In the genomic region with DNA sequence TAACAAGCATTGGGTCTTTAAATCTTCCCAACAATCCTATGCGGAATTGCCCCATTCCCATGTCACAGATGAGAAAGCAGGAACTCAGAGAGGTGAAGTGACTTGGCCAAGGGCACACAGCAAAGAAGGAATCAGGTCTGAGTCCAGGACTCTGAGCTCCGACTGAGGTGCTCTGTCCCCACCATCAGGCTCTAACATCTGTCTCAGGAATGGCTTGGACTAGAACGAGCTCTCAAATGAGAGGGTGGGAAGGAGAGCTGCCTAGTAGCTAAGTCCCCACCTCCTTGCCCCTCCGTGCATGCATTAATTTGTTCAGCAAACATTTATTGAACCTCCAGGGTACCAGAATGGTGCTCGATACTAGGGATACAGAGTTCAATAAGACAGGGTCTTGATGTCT, we compare ENCODE assay signal across 12 cellular contexts. TPM values are rescaled to one million over a fixed set of nuclear protein-coding genes. Genes with fewer than 3 reads are reported as not detected.
DNase-seq lines count a peak whose midpoint lies in the region; ATAC-seq, FAIRE-seq and TF ChIP-seq lines count a peak whose summit lies in the region.
"Had no signal": no experiment of that assay in that cellular context is flagged by ENCODE, and none has a peak within 500 bp of the region (broad histone marks: within the 10 kb centered on the region; RNA-seq: fewer than 3 reads in every experiment).

No MANE protein-coding gene starts in this region.

- TF ChIP-seq POLR2A in heart left ventricle (IDR thresholded peaks at IDR 0.05) (no peak), HepG2 (IDR thresholded peaks at IDR 0.05; ENCODE audit: insufficient read depth in 1 of 2, low read depth in 2 of 2, low read length in 2 of 2) (no peak), prostate gland (IDR thresholded peaks at IDR 0.05) (no peak)

- no peak overlapping the region for H3K4me3 Mint-ChIP-seq in activated T-helper 2 cell treated with anti-CD3 and anti-CD28 coated beads, Interferon-gamma antibody, Interleukin-2, Interleukin-4, amounts not matched to agents 10 μg/mL and 5 μg/mL and 100 μg/mL, durations not matched to agents 14 hours and 24 hours and 36 hours (ENCODE audit: low read depth)
- H3K4me3 Mint-ChIP-seq in type B pancreatic cell = peak overlapping the region; percentile 67
- H3K4me3 Mint-ChIP-seq: nephron progenitor cell had no signal

- in situ Hi-C loops in HepG2 (cut with HindIII; ENCODE audit: extremely low pct_ligation_motif_present, low pct_unique_long_range_greater_than_20kb) = no loop called here

- peaks cover 18% of the 10 kb centered on the region for H3K4me1 Mint-ChIP-seq in activated T-helper 2 cell treated with anti-CD3 and anti-CD28 coated beads, Interferon-gamma antibody, Interleukin-2, Interleukin-4, amounts not matched to agents 10 μg/mL and 5 μg/mL and 100 μg/mL, durations not matched to agents 14 hours and 24 hours and 36 hours (ENCODE audit: low read depth)
- peaks cover 21% of the 10 kb centered on the region for H3K4me1 Mint-ChIP-seq in type B pancreatic cell (ENCODE audit: unreplicated experiment)

- TF ChIP-seq CTCF in heart left ventricle (IDR thresholded peaks at IDR 0.05) (no peak), HepG2 (CRISPR knock-in tag; IDR thresholded peaks at IDR 0.05) (no peak), type B pancreatic cell (conservative IDR thresholded peaks at IDR 0.05) (no peak), prostate gland (IDR thresholded peaks at IDR 0.05) (no peak)

- no peaks in the 10 kb centered on the region for H3K79me2 ChIP-seq in HepG2 (ENCODE audit: insufficient read depth, low read length)

- H3K36me3 ChIP-seq in heart left ventricle = no peaks in the 10 kb centered on the region
- no peaks in the 10 kb centered on the region for H3K36me3 ChIP-seq in HepG2 (replicated peaks in 1 of 2; ENCODE audit: control insufficient read depth in 1 of 2, insufficient read depth in 2 of 2, low read length in 2 of 2)
- no peaks in the 10 kb centered on the region for H3K36me3 ChIP-seq in prostate gland
- H3K36me3 ChIP-seq: BLaER1, gastroesophageal sphincter had no signal

- H3K9me3 ChIP-seq in heart left ventricle (no peaks in the 10 kb centered on the region), HepG2 (ENCODE audit: low read length) (no peaks in the 10 kb centered on the region), prostate gland (no peaks in the 10 kb centered on the region)
- H3K9me3 ChIP-seq: BLaER1, gastroesophageal sphincter had no signal

- BruUV-seq in HepG2 (replicated peaks; lab: Mats Ljungman, UMichigan) = TSS peak; percentile 94

- H3K4me3 ChIP-seq in heart left ventricle = no peak overlapping the region
- peak overlapping the region in 1 of 3 experiments; percentile 11; a peak in 1 of 6 replicates for H3K4me3 ChIP-seq in HepG2 (replicated peaks in 1 of 3; ENCODE audit: insufficient read depth in 1 of 3, low read depth in 2 of 3, low read length in 3 of 3)
- no peak overlapping the region for H3K4me3 ChIP-seq in prostate gland
- H3K4me3 ChIP-seq: BLaER1, gastroesophageal sphincter had no signal

- H3K27ac Mint-ChIP-seq in activated T-helper 2 cell treated with anti-CD3 and anti-CD28 coated beads, Interferon-gamma antibody, Interleukin-2, Interleukin-4, amounts not matched to agents 10 μg/mL and 5 μg/mL and 100 μg/mL, durations not matched to agents 14 hours and 24 hours and 36 hours = peak overlapping the region; percentile 91
- H3K27ac Mint-ChIP-seq in type B pancreatic cell = peak overlapping the region; percentile 99

- H2AFZ ChIP-seq in HepG2 (ENCODE audit: low read length) = no peak overlapping the region

- TF ChIP-seq EP300 in HepG2 (IDR thresholded peaks at IDR 0.05; ENCODE audit: low read depth in 2 of 2, low read length in 2 of 2) (no peak), HepG2 (CRISPR knock-in tag; IDR thresholded peaks at IDR 0.05; ENCODE audit: borderline replicate concordance) (no peak)

- H3K27me3 Mint-ChIP-seq in activated T-helper 2 cell treated with anti-CD3 and anti-CD28 coated beads, Interferon-gamma antibody, Interleukin-2, Interleukin-4, amounts not matched to agents 10 μg/mL and 5 μg/mL and 100 μg/mL, durations not matched to agents 14 hours and 24 hours and 36 hours (ENCODE audit: low read depth) = peaks cover under 1% of the 10 kb centered on the region
- H3K27me3 Mint-ChIP-seq in type B pancreatic cell = peaks cover 6% of the 10 kb centered on the region

- no peaks in the 10 kb centered on the region for H3K9me3 Mint-ChIP-seq in activated T-helper 2 cell treated with anti-CD3 and anti-CD28 coated beads, Interferon-gamma antibody, Interleukin-2, Interleukin-4, amounts not matched to agents 10 μg/mL and 5 μg/mL and 100 μg/mL, durations not matched to agents 14 hours and 24 hours and 36 hours
- peaks cover 4% of the 10 kb centered on the region for H3K9me3 Mint-ChIP-seq in type B pancreatic cell
- H3K9me3 Mint-ChIP-seq: nephron progenitor cell had no signal

- POLR2A ChIA-PET in HepG2 (lab: Yijun Ruan, JAX) = interaction anchor here (0.7 to 4.6 kb wide), 13 partner anchors 8 to 119 kb away, joined by 3 to 140 read pairs (median 11); a partner anchor contains a TSS

- H3K4me1 ChIP-seq in heart left ventricle (peaks cover 0 to 43% (median 27%) of the 10 kb centered on the region in 12 donors), HepG2 (ENCODE audit: insufficient read depth, low read length) (peaks cover 81% of the 10 kb centered on the region), prostate gland (replicated peaks) (peaks cover 19% of the 10 kb centered on the region)

- H3K27me3 ChIP-seq in heart left ventricle = no peaks in the 10 kb centered on the region
- H3K27me3 ChIP-seq in HepG2 (ENCODE audit: control insufficient read depth in 1 of 2, insufficient read depth in 2 of 2, low read length in 2 of 2) = no peaks in the 10 kb centered on the region
- H3K27me3 ChIP-seq in prostate gland (replicated peaks; ENCODE audit: insufficient read depth) = no peaks in the 10 kb centered on the region
- H3K27me3 ChIP-seq: BLaER1, gastroesophageal sphincter had no signal

- ATAC-seq in heart left ventricle = no peak
- ATAC-seq in Right ventricle myocardium inferior = no peak
- no peak for ATAC-seq in HepG2
- ATAC-seq in HG03378 (IDR thresholded peaks at IDR 0.05; ENCODE audit: unreplicated experiment) = no peak

- H4K20me1 ChIP-seq in HepG2 (ENCODE audit: insufficient read depth, low read length) = no peaks in the 10 kb centered on the region
- H4K20me1 ChIP-seq: BLaER1 had no signal

- H3K36me3 Mint-ChIP-seq in activated T-helper 2 cell treated with anti-CD3 and anti-CD28 coated beads, Interferon-gamma antibody, Interleukin-2, Interleukin-4, amounts not matched to agents 10 μg/mL and 5 μg/mL and 100 μg/mL, durations not matched to agents 14 hours and 24 hours and 36 hours (ENCODE audit: low read depth) = no peaks in the 10 kb centered on the region
- peaks cover 4% of the 10 kb centered on the region for H3K36me3 Mint-ChIP-seq in type B pancreatic cell

- H3K27ac ChIP-seq in heart left ventricle (peak overlapping the region in 7 of 12 donors; percentile 3 to 73 (median 43)), HepG2 (ENCODE audit: extremely low read length, insufficient read depth, low read length) (peak overlapping the region; percentile 82), prostate gland (peak overlapping the region in 1 of 2 donors; percentile 65)
- H3K27ac ChIP-seq: BLaER1 had no signal

- CTCF ChIA-PET in HepG2 (lab: Yijun Ruan, JAX; ENCODE audit: low intra/inter-chr PET ratio, low total read pairs) = no interaction called here

- peak overlapping the region; percentile 50 for H3K9ac ChIP-seq in HepG2 (ENCODE audit: insufficient read depth, low read depth, low read length)
- H3K9ac ChIP-seq: BLaER1 had no signal

- TF ChIP-seq RAD21 in HepG2 (CRISPR knock-in tag; IDR thresholded peaks at IDR 0.05) = 0 out of 2 replicates have a peak, but pooled peaks have one; percentile 17

- H3K4me2 ChIP-seq in HepG2 (ENCODE audit: low read depth, low read length) = peak overlapping the region; percentile 45
- H3K4me2 ChIP-seq: BLaER1 had no signal

- no peak for FAIRE-seq in HepG2 (lab: Jason Lieb, UNC)

- WGBS in heart left ventricle, 4 donors = 88 to 94% (median 90%) methylated on average over 4 to 5 of the region's 5 CpGs
- WGBS in HepG2 (ENCODE audit: low lambda C conversion rate) = 59% methylated on average over 5 of the region's 5 CpGs
- WGBS in prostate gland = 80% methylated on average over 5 of the region's 5 CpGs

- intact Hi-C loops in heart left ventricle (cut with DNase I) (no loop called here), Right ventricle myocardium inferior (cut with DNase I) (no loop called here), HepG2 (cut with micrococcal nuclease; ENCODE audit: unreplicated experiment) (loop anchor here (2.0 kb wide), 1 partner anchor 17 kb away; no protein-coding TSS in a partner anchor), prostate gland (cut with DNase I) (no loop called here)
- intact Hi-C loops in activated T-helper 2 cell treated with anti-CD3 and anti-CD28 coated beads, Interferon-gamma antibody, Interleukin-2, Interleukin-4, amounts not matched to agents 10 μg/mL and 5 μg/mL and 100 μg/mL, durations not matched to agents 14 hours and 24 hours and 36 hours (cut with micrococcal nuclease) = no loop called here

- no peak for DNase-seq in heart left ventricle
- DNase-seq in Right ventricle myocardium inferior (ENCODE audit: missing footprints) = no peak
- DNase-seq in activated T-helper 2 cell treated with anti-CD3 and anti-CD28 coated beads, Interferon-gamma antibody, Interleukin-2, Interleukin-4, amounts not matched to agents 10 μg/mL and 5 μg/mL and 100 μg/mL, durations not matched to agents 14 hours and 24 hours and 36 hours (ENCODE audit: low spot score) = no peak
- no peak for DNase-seq in HepG2 (ENCODE audit: low spot score)
- no peak for DNase-seq in type B pancreatic cell (ENCODE audit: extremely low spot score, unreplicated experiment)
- no peak for DNase-seq in NCI-H1436 treated with DMSO at 0.1 percent for 48 hours (lab: John Stamatoyannopoulos, UW)
- no peak for DNase-seq in prostate gland (ENCODE audit: low spot score)
- DNase-seq: NCI-H748 treated with DMSO at 0.1 percent for 48 hours, nephron progenitor cell had no signal

RNA-seq across cellular contexts. Expression of a gene that starts 26.7 kb away (rescaled TPM):
- 10 to 100 TPM in 1 of 9 donors, 1 to 10 TPM in 4, under 1 TPM in 3, not detected in 1; 0.20 to 21.6 (median 1.3) TPM for total RNA-seq in heart left ventricle
- polyA plus RNA-seq in heart left ventricle = 1 to 10 TPM in 1 of 2 donors, under 1 TPM in 1; 0.50 to 1.4 TPM
- total RNA-seq in Right ventricle myocardium inferior = 0.68 TPM
- not detected in 2 replicates for total RNA-seq in activated T-helper 2 cell treated with anti-CD3 and anti-CD28 coated beads, Interferon-gamma antibody, Interleukin-2, Interleukin-4, amounts not matched to agents 10 μg/mL and 5 μg/mL and 100 μg/mL, durations not matched to agents 14 hours and 24 hours and 36 hours
- total RNA-seq in HepG2 (2016; rRNA removed; fragmentation: Illumina TruSeq; extraction: Trizol) = 18.0 and 25.2 TPM in 2 replicates
- 13.3 and 13.8 TPM in 2 replicates for total RNA-seq in HepG2 (2016; cell fraction: cytosol; rRNA removed; fragmentation: Illumina TruSeq; extraction: Trizol; ENCODE audit: low read depth)
- total RNA-seq in HepG2 (2016; cell fraction: insoluble cytoplasmic fraction; rRNA removed; fragmentation: Illumina TruSeq; extraction: Trizol) = 14.4 and 28.1 TPM in 2 replicates
- 23.1 and 25.2 TPM in 2 replicates for total RNA-seq in HepG2 (2016; cell fraction: membrane; rRNA removed; fragmentation: Illumina TruSeq; extraction: Trizol)
- total RNA-seq in HepG2 (2016; cell fraction: nucleus; rRNA removed; fragmentation: Illumina TruSeq; extraction: Trizol) = 38.6 and 38.7 TPM in 2 replicates
- 50.5 and 50.7 TPM in 2 replicates for polyA plus RNA-seq in HepG2 (2011; rRNA removed)
- 19.0 and 24.0 TPM in 2 replicates for polyA plus RNA-seq in HepG2 (2011; cell fraction: cytosol; rRNA removed)
- polyA plus RNA-seq in HepG2 (2011; cell fraction: nucleus; rRNA removed) = 331 and 391 TPM in 2 replicates
- polyA plus RNA-seq in HepG2 (2012) = 15.7 and 38.4 TPM in 2 replicates
- 15.1 and 15.9 TPM in 2 replicates for polyA plus RNA-seq in HepG2 (2016; cell fraction: cytosol; fragmentation: Illumina TruSeq; extraction: Trizol; ENCODE audit: low read depth)
- polyA plus RNA-seq in HepG2 (2016; cell fraction: insoluble cytoplasmic fraction; fragmentation: Illumina TruSeq; extraction: Trizol; ENCODE audit: low read depth) = 17.3 and 21.5 TPM in 2 replicates
- 23.7 and 24.5 TPM in 2 replicates for polyA plus RNA-seq in HepG2 (2016; cell fraction: membrane; fragmentation: Illumina TruSeq; extraction: Trizol; ENCODE audit: low read depth)
- polyA plus RNA-seq in HepG2 (2016; cell fraction: nucleus; fragmentation: Illumina TruSeq; extraction: Trizol; ENCODE audit: insufficient read depth, low read depth) = 84.3 and 87.4 TPM in 2 replicates
- polyA minus RNA-seq in HepG2 (2011; rRNA and poly(A)+ RNA removed; ENCODE audit: low replicate concordance) = 73.4 and 78.1 TPM in 2 replicates
- 10.9 and 17.8 TPM in 2 replicates for polyA minus RNA-seq in HepG2 (2011; cell fraction: cytosol; rRNA and poly(A)+ RNA removed)
- 61.9 and 63.1 TPM in 2 replicates for polyA minus RNA-seq in HepG2 (2011; cell fraction: nucleus; rRNA and poly(A)+ RNA removed)
- total RNA-seq in type B pancreatic cell (ENCODE audit: low replicate concordance) = 10.6 and 13.3 TPM in 2 replicates
- total RNA-seq in prostate gland = 10 to 100 TPM; 65.9 to 66.1 TPM

RNA-seq across cellular contexts. Expression of a gene that starts 46.4 kb away (rescaled TPM):
- total RNA-seq in heart left ventricle (10 to 100 TPM; 38.8 to 55.4 (median 47.2) TPM), Right ventricle myocardium inferior (60.9 TPM), HepG2 (2016; rRNA removed; fragmentation: Illumina TruSeq; extraction: Trizol) (46.4 and 52.4 TPM in 2 replicates), type B pancreatic cell (ENCODE audit: low replicate concordance) (21.0 and 38.4 TPM in 2 replicates), prostate gland (10 to 100 TPM; 31.2 to 36.0 TPM)
- polyA plus RNA-seq in heart left ventricle (10 to 100 TPM; 22.2 to 48.2 TPM), HepG2 (2011; rRNA removed) (30.2 and 35.0 TPM in 2 replicates)
- total RNA-seq in activated T-helper 2 cell treated with anti-CD3 and anti-CD28 coated beads, Interferon-gamma antibody, Interleukin-2, Interleukin-4, amounts not matched to agents 10 μg/mL and 5 μg/mL and 100 μg/mL, durations not matched to agents 14 hours and 24 hours and 36 hours = 37.8 and 39.4 TPM in 2 replicates
- 14.8 and 17.0 TPM in 2 replicates for total RNA-seq in HepG2 (2016; cell fraction: cytosol; rRNA removed; fragmentation: Illumina TruSeq; extraction: Trizol; ENCODE audit: low read depth)
- total RNA-seq in HepG2 (2016; cell fraction: insoluble cytoplasmic fraction; rRNA removed; fragmentation: Illumina TruSeq; extraction: Trizol) = 43.9 and 45.1 TPM in 2 replicates
- total RNA-seq in HepG2 (2016; cell fraction: membrane; rRNA removed; fragmentation: Illumina TruSeq; extraction: Trizol) = 53.6 and 57.7 TPM in 2 replicates
- 27.7 and 32.1 TPM in 2 replicates for total RNA-seq in HepG2 (2016; cell fraction: nucleus; rRNA removed; fragmentation: Illumina TruSeq; extraction: Trizol)
- 20.9 and 27.5 TPM in 2 replicates for polyA plus RNA-seq in HepG2 (2011; cell fraction: cytosol; rRNA removed)
- polyA plus RNA-seq in HepG2 (2011; cell fraction: nucleus; rRNA removed) = 14.0 and 17.7 TPM in 2 replicates
- 25.7 and 26.1 TPM in 2 replicates for polyA plus RNA-seq in HepG2 (2012)
- 12.7 TPM in 2 replicates for polyA plus RNA-seq in HepG2 (2016; cell fraction: cytosol; fragmentation: Illumina TruSeq; extraction: Trizol; ENCODE audit: low read depth)
- 37.2 and 46.0 TPM in 2 replicates for polyA plus RNA-seq in HepG2 (2016; cell fraction: insoluble cytoplasmic fraction; fragmentation: Illumina TruSeq; extraction: Trizol; ENCODE audit: low read depth)
- 34.9 and 37.7 TPM in 2 replicates for polyA plus RNA-seq in HepG2 (2016; cell fraction: membrane; fragmentation: Illumina TruSeq; extraction: Trizol; ENCODE audit: low read depth)
- polyA plus RNA-seq in HepG2 (2016; cell fraction: nucleus; fragmentation: Illumina TruSeq; extraction: Trizol; ENCODE audit: insufficient read depth, low read depth) = 52.0 and 58.7 TPM in 2 replicates
- 22.7 and 24.6 TPM in 2 replicates for polyA minus RNA-seq in HepG2 (2011; rRNA and poly(A)+ RNA removed; ENCODE audit: low replicate concordance)
- polyA minus RNA-seq in HepG2 (2011; cell fraction: cytosol; rRNA and poly(A)+ RNA removed) = 31.7 and 31.9 TPM in 2 replicates
- 21.2 and 23.9 TPM in 2 replicates for polyA minus RNA-seq in HepG2 (2011; cell fraction: nucleus; rRNA and poly(A)+ RNA removed)

RNA-seq across cellular contexts. Expression of a gene that starts 58.1 kb away (rescaled TPM):
- 10 to 100 TPM; 16.5 to 55.5 (median 52.1) TPM for total RNA-seq in heart left ventricle
- 10 to 100 TPM; 33.4 to 89.0 TPM for polyA plus RNA-seq in heart left ventricle
- total RNA-seq in Right ventricle myocardium inferior = 49.3 TPM
- total RNA-seq in activated T-helper 2 cell treated with anti-CD3 and anti-CD28 coated beads, Interferon-gamma antibody, Interleukin-2, Interleukin-4, amounts not matched to agents 10 μg/mL and 5 μg/mL and 100 μg/mL, durations not matched to agents 14 hours and 24 hours and 36 hours = 115 and 134 TPM in 2 replicates
- 60.2 and 108 TPM in 2 replicates for total RNA-seq in HepG2 (2016; rRNA removed; fragmentation: Illumina TruSeq; extraction: Trizol)
- total RNA-seq in HepG2 (2016; cell fraction: cytosol; rRNA removed; fragmentation: Illumina TruSeq; extraction: Trizol; ENCODE audit: low read depth) = 18.8 and 26.1 TPM in 2 replicates
- total RNA-seq in HepG2 (2016; cell fraction: insoluble cytoplasmic fraction; rRNA removed; fragmentation: Illumina TruSeq; extraction: Trizol) = 62.5 and 109 TPM in 2 replicates
- 14.5 and 18.9 TPM in 2 replicates for total RNA-seq in HepG2 (2016; cell fraction: membrane; rRNA removed; fragmentation: Illumina TruSeq; extraction: Trizol)
- 195 TPM in 2 replicates for total RNA-seq in HepG2 (2016; cell fraction: nucleus; rRNA removed; fragmentation: Illumina TruSeq; extraction: Trizol)
- polyA plus RNA-seq in HepG2 (2011; rRNA removed) = 95.9 and 120 TPM in 2 replicates
- polyA plus RNA-seq in HepG2 (2011; cell fraction: cytosol; rRNA removed) = 30.0 and 34.7 TPM in 2 replicates
- 415 and 478 TPM in 2 replicates for polyA plus RNA-seq in HepG2 (2011; cell fraction: nucleus; rRNA removed)
- 194 and 235 TPM in 2 replicates for polyA plus RNA-seq in HepG2 (2012)
- polyA plus RNA-seq in HepG2 (2016; cell fraction: cytosol; fragmentation: Illumina TruSeq; extraction: Trizol; ENCODE audit: low read depth) = 7.1 and 8.6 TPM in 2 replicates
- 136 and 147 TPM in 2 replicates for polyA plus RNA-seq in HepG2 (2016; cell fraction: insoluble cytoplasmic fraction; fragmentation: Illumina TruSeq; extraction: Trizol; ENCODE audit: low read depth)
- 13.0 and 18.1 TPM in 2 replicates for polyA plus RNA-seq in HepG2 (2016; cell fraction: membrane; fragmentation: Illumina TruSeq; extraction: Trizol; ENCODE audit: low read depth)
- polyA plus RNA-seq in HepG2 (2016; cell fraction: nucleus; fragmentation: Illumina TruSeq; extraction: Trizol; ENCODE audit: insufficient read depth, low read depth) = 530 TPM in 2 replicates
- 33.0 and 52.4 TPM in 2 replicates for polyA minus RNA-seq in HepG2 (2011; rRNA and poly(A)+ RNA removed; ENCODE audit: low replicate concordance)
- polyA minus RNA-seq in HepG2 (2011; cell fraction: cytosol; rRNA and poly(A)+ RNA removed) = 14.1 and 14.4 TPM in 2 replicates
- polyA minus RNA-seq in HepG2 (2011; cell fraction: nucleus; rRNA and poly(A)+ RNA removed) = 321 and 363 TPM in 2 replicates
- total RNA-seq in type B pancreatic cell (ENCODE audit: low replicate concordance) = 83.4 and 157 TPM in 2 replicates
- 100 to 1,000 TPM in 1 of 2 donors, 10 to 100 TPM in 1; 45.4 to 234 TPM for total RNA-seq in prostate gland
